In genomic region chr2:127452423-127452822, GRCh38 we compare ENCODE assay signal across 4 cellular contexts. TPM values are rescaled to one million over a fixed set of nuclear protein-coding genes. Genes with fewer than 3 reads are reported as not detected.
"Had no signal": no experiment of that assay in that cellular context is flagged by ENCODE, and none has a peak within 500 bp of the region (broad histone marks: within the 10 kb centered on the region; RNA-seq: fewer than 3 reads in every experiment).

No MANE protein-coding gene starts in this region.

RNA-seq across cellular contexts. Expression of gene PROC, which starts 34.2 kb away (rescaled TPM):
- total RNA-seq: HT1080, IMR-90, K562 had no signal
- polyA plus RNA-seq: IgD-negative memory B cell, K562 had no signal
